Comparison of ENCODE assay signal across 19 cellular contexts in genomic region chr14:58942516-58942915, GRCh38.
DNase-seq lines count a peak whose midpoint lies in the region; ATAC-seq, FAIRE-seq and TF ChIP-seq lines count a peak whose summit lies in the region.
"Had no signal": no experiment of that assay in that cellular context is flagged by ENCODE, and none has a peak within 500 bp of the region (broad histone marks: within the 10 kb centered on the region; RNA-seq: fewer than 3 reads in every experiment).

No MANE protein-coding gene starts in this region.

- TF ChIP-seq CTCF in right atrium auricular region (IDR thresholded peaks at IDR 0.05) = no peak
- no peak for TF ChIP-seq CTCF in GM12878 (IDR thresholded peaks at IDR 0.05 in 2 of 3, conservative IDR thresholded peaks at IDR 0.05 in 1 of 3; ENCODE audit: control insufficient read depth in 2 of 3, extremely low read depth in 1 of 3, insufficient read depth in 1 of 3, low read depth in 3 of 3, low read length in 3 of 3)
- TF ChIP-seq CTCF in upper lobe of right lung (IDR thresholded peaks at IDR 0.05) = no peak

- ATAC-seq in right cardiac atrium = peak; percentile 31 to 59
- peak; percentile 33; the same call in 2 of the 3 replicates for ATAC-seq in GM12878
- ATAC-seq in upper lobe of right lung = peak; percentile 66
- ATAC-seq in GM21717 (IDR thresholded peaks at IDR 0.05; ENCODE audit: unreplicated experiment) = no peak
- ATAC-seq: stimulated activated naive B cell treated with anti-CD40 and anti-IgM and Interleukin-4, amounts not matched to agents 10 μg/mL and 1 μg/mL and 100 μg/mL, for 72 hours; T-cell had no signal

- in situ Hi-C loops in GM12878 (cut with MboI) = no loop called here
- in situ Hi-C loops in ACHN (cut with HindIII; ENCODE audit: low pct_ligation_motif_present, low pct_unique_long_range_greater_than_20kb, low sequenced_read_pairs) = no loop called here

- H3K36me3 ChIP-seq in right atrium auricular region (no peaks in the 10 kb centered on the region), GM12878 (ENCODE audit: control insufficient read depth in 2 of 2, insufficient read depth in 2 of 2, low read length in 1 of 2) (no peaks in the 10 kb centered on the region), upper lobe of right lung (no peaks in the 10 kb centered on the region)
- H3K36me3 ChIP-seq: brain microvascular endothelial cell, ovary had no signal

- POLR2A ChIA-PET in GM12878 (lab: Charles Lee) = interaction anchor here (1.2 to 1.5 kb wide), 2 partner anchors 12 to 31 kb away, joined by 3 to 4 read pairs; no protein-coding TSS in a partner anchor

- H3K27ac ChIP-seq in right cardiac atrium (ENCODE audit: low read length) (no peak overlapping the region), right atrium auricular region (no peak overlapping the region), GM12878 (ENCODE audit: control insufficient read depth, insufficient read depth) (no peak overlapping the region), upper lobe of right lung (no peak overlapping the region)
- H3K27ac ChIP-seq: brain microvascular endothelial cell, ovary had no signal

- H3K4me3 ChIP-seq in right cardiac atrium (ENCODE audit: low read length) (no peak overlapping the region), right atrium auricular region (no peak overlapping the region), GM12878 (no peak overlapping the region), upper lobe of right lung (no peak overlapping the region)
- H3K4me3 ChIP-seq: ovary had no signal

- H3K79me2 ChIP-seq in GM12878 (ENCODE audit: control insufficient read depth, insufficient read depth, low read length) = no peaks in the 10 kb centered on the region

- no peak for FAIRE-seq in GM12878 (lab: Jason Lieb, UNC)
- FAIRE-seq: kidney had no signal

- no peak for TF ChIP-seq RAD21 in GM12878 (IDR thresholded peaks at IDR 0.05; ENCODE audit: insufficient read depth, low read depth, low read length)

- RAD21 ChIA-PET in GM12878 (lab: Charles Lee; ENCODE audit: unreplicated experiment) = interaction anchor here (1.8 to 2.3 kb wide), 2 partner anchors 15 to 27 kb away, joined by 5 to 9 read pairs; no protein-coding TSS in a partner anchor

- no peak for DNase-seq in right cardiac atrium
- DNase-seq in right atrium auricular region (ENCODE audit: low spot score) = no peak
- no peak for DNase-seq in GM12878 (ENCODE audit: low read depth, low spot score)
- DNase-seq in islet precursor cell = peak; percentile 86
- DNase-seq in upper lobe of right lung = no peak
- no peak for DNase-seq in ACHN
- DNase-seq in NCI-H2171 treated with DMSO at 0.1 percent for 48 hours (lab: John Stamatoyannopoulos, UW) = no peak
- DNase-seq: activated CD4-positive, alpha-beta T cell treated with anti-CD3 and anti-CD28 coated beads for 4 hours; brain microvascular endothelial cell; hypothalamus; kidney; NCI-H146; NCI-H748 treated with DMSO at 0.1 percent for 48 hours; OCI-M1; ovary; stimulated activated CD4-positive, alpha-beta T cell treated with anti-CD3 and anti-CD28 coated beads, Interleukin-1b, Interleukin-23, amount 100 ng/mL, for 48 hours; stimulated activated naive B cell treated with anti-CD40 and anti-IgM and Interleukin-4, amounts not matched to agents 10 μg/mL and 1 μg/mL and 100 μg/mL, for 72 hours; T-cell had no signal

- H4K20me1 ChIP-seq in GM12878 (ENCODE audit: control insufficient read depth, insufficient read depth) = no peaks in the 10 kb centered on the region

- H3K4me2 ChIP-seq in GM12878 (ENCODE audit: control insufficient read depth, insufficient read depth) = no peak overlapping the region

- intact Hi-C loops in right cardiac atrium (cut with DNase I) = no loop called here
- intact Hi-C loops in GM12878 (cut with micrococcal nuclease; ENCODE audit: unreplicated experiment) = no loop called here
- intact Hi-C loops in upper lobe of right lung (cut with DNase I) = no loop called here

- H3K27me3 ChIP-seq in right cardiac atrium (ENCODE audit: control insufficient read depth, insufficient read depth) = no peaks in the 10 kb centered on the region
- no peaks in the 10 kb centered on the region for H3K27me3 ChIP-seq in right atrium auricular region
- no peaks in the 10 kb centered on the region for H3K27me3 ChIP-seq in GM12878 (replicated peaks in 1 of 2; ENCODE audit: control insufficient read depth in 2 of 2, insufficient read depth in 2 of 2, low read length in 1 of 2)
- H3K27me3 ChIP-seq in upper lobe of right lung = no peaks in the 10 kb centered on the region
- H3K27me3 ChIP-seq: brain microvascular endothelial cell, ovary had no signal

- 55% methylated on average over 2 of the region's 2 CpGs for WGBS in right cardiac atrium
- 15% methylated on average over 2 of the region's 2 CpGs for WGBS in GM12878 (ENCODE audit: insufficient coverage, insufficient replicate concordance, low lambda C conversion rate, missing lambda C conversion rate)

- H2AFZ ChIP-seq in GM12878 (ENCODE audit: control insufficient read depth, low read depth, low read length) = no peak overlapping the region

- H3K9ac ChIP-seq in GM12878 (ENCODE audit: control insufficient read depth, insufficient read depth, low read length) = no peak overlapping the region

- H3K4me1 ChIP-seq in right cardiac atrium (ENCODE audit: control insufficient read depth, insufficient read depth, low read length) = no peaks in the 10 kb centered on the region
- no peaks in the 10 kb centered on the region for H3K4me1 ChIP-seq in right atrium auricular region
- no peaks in the 10 kb centered on the region; the same call in 1 of the 2 replicates for H3K4me1 ChIP-seq in GM12878 (ENCODE audit: control insufficient read depth, insufficient read depth, low read length)
- no peaks in the 10 kb centered on the region for H3K4me1 ChIP-seq in upper lobe of right lung

- CTCF ChIA-PET in GM12878 (lab: Yijun Ruan, JAX) = interaction anchor here (0.6 to 1.9 kb wide), 5 partner anchors 13 to 147 kb away, joined by 3 to 7 read pairs (median 5); no protein-coding TSS in a partner anchor

- H3K9me3 ChIP-seq in right cardiac atrium (ENCODE audit: control insufficient read depth, low read length) (no peaks in the 10 kb centered on the region), right atrium auricular region (no peaks in the 10 kb centered on the region), GM12878 (replicated peaks; ENCODE audit: control insufficient read depth, insufficient read depth, low read length) (no peaks in the 10 kb centered on the region; the same call in 2 of the 3 replicates), upper lobe of right lung (no peaks in the 10 kb centered on the region)
- H3K9me3 ChIP-seq: ovary had no signal

- no TSS peak for BruUV-seq in GM12878 (replicated peaks; lab: Mats Ljungman, UMichigan)

- SMC1A ChIA-PET in GM12878 (lab: Charles Lee; ENCODE audit: uncharacterized antibody, unreplicated experiment) = interaction anchor here (0.6 to 2.4 kb wide), 14 partner anchors 8 to 279 kb away, joined by 3 to 13 read pairs (median 4); no protein-coding TSS in a partner anchor

- TF ChIP-seq EP300 in GM12878 (IDR thresholded peaks at IDR 0.05; ENCODE audit: borderline replicate concordance in 1 of 2, control insufficient read depth in 1 of 2, low read depth in 2 of 2, low read length in 2 of 2) = no peak

- TF ChIP-seq POLR2A in GM12878 (IDR thresholded peaks at IDR 0.05; ENCODE audit: low read depth, low read length) = no peak

TF ChIP-seq in GM12878, 131 proteins besides CTCF, POLR2A, EP300 and RAD21:
- no peak for TF ChIP-seq IKZF2 (IDR thresholded peaks at IDR 0.05)
- no peak for TF ChIP-seq SIX5 (IDR thresholded peaks at IDR 0.05; ENCODE audit: low read depth, low read length, severe bottlenecking)
- no peak for TF ChIP-seq BMI1 (IDR thresholded peaks at IDR 0.05; ENCODE audit: borderline replicate concordance)
- no peak for TF ChIP-seq ETV6 (conservative IDR thresholded peaks at IDR 0.05 in 1 of 2, IDR thresholded peaks at IDR 0.05 in 1 of 2; ENCODE audit: borderline replicate concordance in 1 of 2, low read depth in 1 of 2)
- TF ChIP-seq SMAD5 (IDR thresholded peaks at IDR 0.05; ENCODE audit: low read depth) = no peak
- no peak for TF ChIP-seq SREBF1 (IDR thresholded peaks at IDR 0.05; ENCODE audit: low read length)
- no peak for TF ChIP-seq CBX5 (IDR thresholded peaks at IDR 0.05; ENCODE audit: low read depth)
